Comparison of ENCODE assay signal across 27 cellular contexts in genomic region chr22:35531695-35532094, GRCh38. TPM values are rescaled to one million over a fixed set of nuclear protein-coding genes. Genes with fewer than 3 reads are reported as not detected.
"Had no signal": no experiment of that assay in that cellular context is flagged by ENCODE, and none has a peak within 500 bp of the region (broad histone marks: within the 10 kb centered on the region; RNA-seq: fewer than 3 reads in every experiment).

No MANE protein-coding gene starts in this region.

- DNase-seq: hypothalamus; immature natural killer cell; kidney; left colon; left lung; midbrain; mucosa of descending colon; naive thymus-derived CD4-positive, alpha-beta T cell; ovary; right cardiac atrium; stimulated activated CD4-positive, alpha-beta T cell treated with anti-CD3 and anti-CD28 coated beads, Interleukin-12 subunit alpha, Interleukin-12 subunit beta, amount 100 ng/mL, for 4 hours; stimulated activated CD4-positive, alpha-beta T cell treated with anti-CD3 and anti-CD28 coated beads, Interleukin-15, amount 100 ng/mL, for 24 hours; stimulated activated CD4-positive, alpha-beta T cell treated with anti-CD3 and anti-CD28 coated beads, Interleukin-4, amount 100 ng/mL, for 24 hours; stimulated activated naive CD4-positive, alpha-beta T cell; tibial artery; trophoblast cell; upper lobe of right lung had no signal

- H3K27ac ChIP-seq: left lung, ovary, skin epidermis, suprapubic skin, thoracic aorta, tibial artery, upper lobe of right lung had no signal

- H3K36me3 ChIP-seq: left lung, ovary, suprapubic skin, thoracic aorta, tibial artery, upper lobe of right lung had no signal

- H3K27me3 ChIP-seq: left lung, ovary, tibial artery, upper lobe of right lung had no signal

- FAIRE-seq: islet of Langerhans, kidney, urothelium cell line had no signal

- H3K4me1 ChIP-seq: suprapubic skin had no signal

- H3K4me3 ChIP-seq: left lung, lung, mucosa of descending colon, ovary, skin epidermis, suprapubic skin, thoracic aorta, tibial artery, upper lobe of right lung had no signal

- ATAC-seq: left colon; left lung; mucosa of descending colon; naive thymus-derived CD4-positive, alpha-beta T cell; natural killer cell treated with Interleukin-12 subunit alpha and Interleukin-12 subunit beta and Interleukin-15 and Interleukin-18, amount 100 ng/mL, for 72 hours; right cardiac atrium; sciatic nerve; stimulated activated effector memory CD8-positive, alpha-beta T cell treated with anti-CD3 and anti-CD28 coated beads, Interleukin-12 subunit alpha, Interleukin-12 subunit beta, amount 100 ng/mL, for 72 hours; upper lobe of right lung had no signal

- H3K9me3 ChIP-seq: mucosa of descending colon, ovary, suprapubic skin, upper lobe of right lung had no signal

RNA-seq across cellular contexts. Expression of gene RASD2, which starts 8.9 kb away (rescaled TPM):
- total RNA-seq: pulmonary artery endothelial cell had no signal
- polyA plus RNA-seq: immature natural killer cell had no signal
